In the genomic region with DNA sequence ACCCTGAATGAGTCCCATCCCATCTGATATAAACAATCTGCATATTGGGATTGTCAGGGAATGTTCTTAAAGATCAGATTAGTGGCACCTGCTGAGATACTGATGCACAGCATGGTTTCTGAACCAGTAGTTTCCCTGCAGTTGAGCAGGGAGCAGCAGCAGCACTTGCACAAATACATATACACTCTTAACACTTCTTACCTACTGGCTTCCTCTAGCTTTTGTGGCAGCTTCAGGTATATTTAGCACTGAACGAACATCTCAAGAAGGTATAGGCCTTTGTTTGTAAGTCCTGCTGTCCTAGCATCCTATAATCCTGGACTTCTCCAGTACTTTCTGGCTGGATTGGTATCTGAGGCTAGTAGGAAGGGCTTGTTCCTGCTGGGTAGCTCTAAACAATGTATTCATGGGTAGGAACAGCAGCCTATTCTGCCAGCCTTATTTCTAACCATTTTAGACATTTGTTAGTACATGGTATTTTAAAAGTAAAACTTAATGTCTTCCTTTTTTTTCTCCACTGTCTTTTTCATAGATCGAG, we compare ENCODE assay signal across 12 cellular contexts. TPM values are rescaled to one million over a fixed set of nuclear protein-coding genes. Genes with fewer than 3 reads are reported as not detected.
DNase-seq lines count a peak whose midpoint lies in the region; ATAC-seq and TF ChIP-seq lines count a peak whose summit lies in the region.
"Had no signal": no experiment of that assay in that cellular context is flagged by ENCODE, and none has a peak within 500 bp of the region (broad histone marks: within the 10 kb centered on the region; RNA-seq: fewer than 3 reads in every experiment).

No MANE protein-coding gene starts in this region.

- H3K27ac ChIP-seq in osteoblast (ENCODE audit: low read depth, low read length) (peak overlapping the region; percentile 11), right lobe of liver (no peak overlapping the region)
- H3K27ac ChIP-seq: A549 had no signal

- peak overlapping the region; percentile 99 for H3K27ac Mint-ChIP-seq in activated CD4-positive, alpha-beta T cell treated with anti-CD3 and anti-CD28 coated beads, Interleukin-2, amount 10 ng/mL, durations not matched to agents 7 days and 5 days
- H3K27ac Mint-ChIP-seq in activated naive CD8-positive, alpha-beta T cell treated with anti-CD3 and anti-CD28 coated beads, Interleukin-2, amount 10 ng/mL, durations not matched to agents 7 days and 5 days = peak overlapping the region; percentile 93

- H3K4me1 ChIP-seq in osteoblast (ENCODE audit: insufficient read depth, low read length) = peaks cover 14% of the 10 kb centered on the region
- H3K4me1 ChIP-seq in right lobe of liver = peaks cover 0 to 29% (median 0%) of the 10 kb centered on the region in 4 donors

- H4K20me1 ChIP-seq in osteoblast (ENCODE audit: insufficient read depth, low read length) = peaks cover 50% of the 10 kb centered on the region

- no peaks in the 10 kb centered on the region for H3K9me3 ChIP-seq in osteoblast (ENCODE audit: low read depth, low read length)
- H3K9me3 ChIP-seq in right lobe of liver = no peaks in the 10 kb centered on the region
- H3K9me3 ChIP-seq: A549 had no signal

- H3K27me3 ChIP-seq in osteoblast (ENCODE audit: insufficient read depth, low read length) (no peaks in the 10 kb centered on the region), right lobe of liver (no peaks in the 10 kb centered on the region)

- H3K4me2 ChIP-seq in osteoblast (ENCODE audit: insufficient read depth, low read length) = no peak overlapping the region
- H3K4me2 ChIP-seq: A549 had no signal

- H3K9me3 Mint-ChIP-seq in activated CD4-positive, alpha-beta T cell treated with anti-CD3 and anti-CD28 coated beads, Interleukin-2, amount 10 ng/mL, durations not matched to agents 7 days and 5 days = no peaks in the 10 kb centered on the region
- H3K9me3 Mint-ChIP-seq in activated naive CD8-positive, alpha-beta T cell treated with anti-CD3 and anti-CD28 coated beads, Interleukin-2, amount 10 ng/mL, durations not matched to agents 7 days and 5 days = no peaks in the 10 kb centered on the region

- H3K79me2 ChIP-seq in osteoblast (ENCODE audit: insufficient read depth, low read length) = peaks cover 51% of the 10 kb centered on the region

- H3K27me3 Mint-ChIP-seq in activated CD4-positive, alpha-beta T cell treated with anti-CD3 and anti-CD28 coated beads, Interleukin-2, amount 10 ng/mL, durations not matched to agents 7 days and 5 days = no peaks in the 10 kb centered on the region
- no peaks in the 10 kb centered on the region for H3K27me3 Mint-ChIP-seq in activated naive CD8-positive, alpha-beta T cell treated with anti-CD3 and anti-CD28 coated beads, Interleukin-2, amount 10 ng/mL, durations not matched to agents 7 days and 5 days

- 79% methylated on average over 1 of the region's 2 CpGs for WGBS in right lobe of liver (ENCODE audit: insufficient coverage, low coverage, low lambda C conversion rate, missing lambda C conversion rate)

- DNase-seq in activated CD4-positive, alpha-beta T cell treated with anti-CD3 and anti-CD28 coated beads, Interleukin-2, amount 10 ng/mL, durations not matched to agents 7 days and 5 days = no peak
- DNase-seq in activated CD4-positive, alpha-beta T cell treated with anti-CD3 and anti-CD28 coated beads for 48 hours = no peak
- no peak for DNase-seq in activated naive CD8-positive, alpha-beta T cell treated with anti-CD3 and anti-CD28 coated beads, Interleukin-2, amount 10 ng/mL, durations not matched to agents 7 days and 5 days
- DNase-seq in osteoblast (ENCODE audit: insufficient read length, low spot score, missing footprints) (no peak), NOMO-1 (lab: John Stamatoyannopoulos, UW; ENCODE audit: unreplicated experiment in 2 of 2) (no peak), right lobe of liver (no peak)
- no peak for DNase-seq in activated CD8-positive, alpha-beta memory T cell treated with anti-CD3 and anti-CD28 coated beads for 24 hours
- DNase-seq: DMS153, Kasumi-1, NCI-H187 had no signal

- peak overlapping the region; percentile 96 for H3K4me3 Mint-ChIP-seq in activated CD4-positive, alpha-beta T cell treated with anti-CD3 and anti-CD28 coated beads, Interleukin-2, amount 10 ng/mL, durations not matched to agents 7 days and 5 days
- H3K4me3 Mint-ChIP-seq in activated naive CD8-positive, alpha-beta T cell treated with anti-CD3 and anti-CD28 coated beads, Interleukin-2, amount 10 ng/mL, durations not matched to agents 7 days and 5 days = peak overlapping the region; percentile 92

- CTCF ChIA-PET in activated CD4-positive, alpha-beta T cell treated with anti-CD3 and anti-CD28 coated beads, Interleukin-2, amount 10 ng/mL, durations not matched to agents 7 days and 5 days (lab: Charles Lee) = interaction anchor here (1.2 to 18.8 kb wide), 5 partner anchors 12 to 49 kb away, joined by 3 to 287 read pairs (median 6); a partner anchor contains a TSS

- intact Hi-C loops in right lobe of liver (cut with DNase I) = no loop called here

- peaks cover 44% of the 10 kb centered on the region for H3K36me3 ChIP-seq in osteoblast (ENCODE audit: insufficient read depth, low read length)
- H3K36me3 ChIP-seq in right lobe of liver = peaks cover 19 to 39% (median 33%) of the 10 kb centered on the region in 4 donors

- TF ChIP-seq POLR2A in GM19099 (IDR thresholded peaks at IDR 0.05; ENCODE audit: extremely low read depth, insufficient read length, low read depth) (peak; percentile 29), right lobe of liver (IDR thresholded peaks at IDR 0.05) (no peak)

- peaks cover 60% of the 10 kb centered on the region for H3K4me1 Mint-ChIP-seq in activated CD4-positive, alpha-beta T cell treated with anti-CD3 and anti-CD28 coated beads, Interleukin-2, amount 10 ng/mL, durations not matched to agents 7 days and 5 days
- peaks cover 57% of the 10 kb centered on the region for H3K4me1 Mint-ChIP-seq in activated naive CD8-positive, alpha-beta T cell treated with anti-CD3 and anti-CD28 coated beads, Interleukin-2, amount 10 ng/mL, durations not matched to agents 7 days and 5 days

- H3K36me3 Mint-ChIP-seq in activated CD4-positive, alpha-beta T cell treated with anti-CD3 and anti-CD28 coated beads, Interleukin-2, amount 10 ng/mL, durations not matched to agents 7 days and 5 days (ENCODE audit: low read depth) = peaks cover 88% of the 10 kb centered on the region
- H3K36me3 Mint-ChIP-seq in activated naive CD8-positive, alpha-beta T cell treated with anti-CD3 and anti-CD28 coated beads, Interleukin-2, amount 10 ng/mL, durations not matched to agents 7 days and 5 days = peaks cover 78% of the 10 kb centered on the region

- no peak for ATAC-seq in activated naive CD8-positive, alpha-beta T cell treated with anti-CD3 and anti-CD28 coated beads, Interleukin-2, amount 10 ng/mL, durations not matched to agents 7 days and 5 days (ENCODE audit: low read depth)
- no peak for ATAC-seq in right lobe of liver
- ATAC-seq: A549 had no signal

- POLR2A ChIA-PET in activated CD4-positive, alpha-beta T cell treated with anti-CD3 and anti-CD28 coated beads, Interleukin-2, amount 10 ng/mL, durations not matched to agents 7 days and 5 days (lab: Charles Lee) = interaction anchor here (0.6 to 11.7 kb wide), 5 partner anchors 13 to 51 kb away, joined by 3 to 283 read pairs (median 4); a partner anchor contains a TSS
- POLR2A ChIA-PET in activated naive CD8-positive, alpha-beta T cell treated with anti-CD3 and anti-CD28 coated beads, Interleukin-2, amount 10 ng/mL, durations not matched to agents 7 days and 5 days (lab: Charles Lee) = interaction anchor here (18.2 to 24.8 kb wide), 3 partner anchors 14 to 49 kb away, joined by 427 to 1864 read pairs (median 1234); a partner anchor contains a TSS

- H3K4me3 ChIP-seq in osteoblast (ENCODE audit: insufficient read depth, low read length) (no peak overlapping the region), right lobe of liver (no peak overlapping the region)
- H3K4me3 ChIP-seq: A549 had no signal

- H2AFZ ChIP-seq in osteoblast (ENCODE audit: low read length) = no peak overlapping the region

- no peak for TF ChIP-seq CTCF in osteoblast (IDR thresholded peaks at IDR 0.05; ENCODE audit: extremely low read depth, low read depth, low read length)
- no peak for TF ChIP-seq CTCF in right lobe of liver (IDR thresholded peaks at IDR 0.05)

RNA-seq across cellular contexts. Expression of a gene that starts 4.5 kb away (rescaled TPM):
- total RNA-seq in activated CD4-positive, alpha-beta T cell treated with anti-CD3 and anti-CD28 coated beads, Interleukin-2, amount 10 ng/mL, durations not matched to agents 7 days and 5 days = over 10,000 TPM in 1 of 2 experiments, 1,000 to 10,000 TPM in 1; 9,253 to 11,726 TPM
- 1,000 to 10,000 TPM; 7,848 to 8,493 TPM for total RNA-seq in activated naive CD8-positive, alpha-beta T cell treated with anti-CD3 and anti-CD28 coated beads, Interleukin-2, amount 10 ng/mL, durations not matched to agents 7 days and 5 days
- total RNA-seq in osteoblast (3,371 and 4,170 TPM in 2 replicates), right lobe of liver (1,000 to 10,000 TPM in 5 of 6 experiments, 100 to 1,000 TPM in 1; 894 to 5,671 (median 2,154) TPM)

RNA-seq across cellular contexts. Expression of a gene that starts 4.7 kb away (rescaled TPM):
- total RNA-seq in activated CD4-positive, alpha-beta T cell treated with anti-CD3 and anti-CD28 coated beads, Interleukin-2, amount 10 ng/mL, durations not matched to agents 7 days and 5 days = 10 to 100 TPM; 15.9 to 20.5 TPM
- total RNA-seq in activated naive CD8-positive, alpha-beta T cell treated with anti-CD3 and anti-CD28 coated beads, Interleukin-2, amount 10 ng/mL, durations not matched to agents 7 days and 5 days = 10 to 100 TPM; 55.2 TPM
- total RNA-seq in osteoblast = 1.8 and 2.7 TPM in 2 replicates
- total RNA-seq in right lobe of liver = 1 to 10 TPM in 2 of 6 experiments, under 1 TPM in 4; 0.28 to 1.9 (median 0.71) TPM

RNA-seq across cellular contexts. Expression of a gene that starts 20.5 kb away (rescaled TPM):
- total RNA-seq in activated CD4-positive, alpha-beta T cell treated with anti-CD3 and anti-CD28 coated beads, Interleukin-2, amount 10 ng/mL, durations not matched to agents 7 days and 5 days = 10 to 100 TPM; 67.9 to 70.2 TPM
- 10 to 100 TPM; 55.7 to 59.3 TPM for total RNA-seq in activated naive CD8-positive, alpha-beta T cell treated with anti-CD3 and anti-CD28 coated beads, Interleukin-2, amount 10 ng/mL, durations not matched to agents 7 days and 5 days
- total RNA-seq in osteoblast = 9.4 and 14.7 TPM in 2 replicates
- total RNA-seq in right lobe of liver = 10 to 100 TPM in 1 of 6 experiments, 1 to 10 TPM in 5; 3.8 to 16.9 (median 6.5) TPM

RNA-seq across cellular contexts. Expression of a gene that starts 52.4 kb away (rescaled TPM):
- 10 to 100 TPM; 69.2 to 77.6 TPM for total RNA-seq in activated CD4-positive, alpha-beta T cell treated with anti-CD3 and anti-CD28 coated beads, Interleukin-2, amount 10 ng/mL, durations not matched to agents 7 days and 5 days
- 100 to 1,000 TPM; 110 TPM for total RNA-seq in activated naive CD8-positive, alpha-beta T cell treated with anti-CD3 and anti-CD28 coated beads, Interleukin-2, amount 10 ng/mL, durations not matched to agents 7 days and 5 days
- total RNA-seq in osteoblast (83.7 and 95.9 TPM in 2 replicates), right lobe of liver (10 to 100 TPM; 35.4 to 55.6 (median 40.8) TPM)
